ENCODE assay signal across 18 cellular contexts in the genomic region with DNA sequence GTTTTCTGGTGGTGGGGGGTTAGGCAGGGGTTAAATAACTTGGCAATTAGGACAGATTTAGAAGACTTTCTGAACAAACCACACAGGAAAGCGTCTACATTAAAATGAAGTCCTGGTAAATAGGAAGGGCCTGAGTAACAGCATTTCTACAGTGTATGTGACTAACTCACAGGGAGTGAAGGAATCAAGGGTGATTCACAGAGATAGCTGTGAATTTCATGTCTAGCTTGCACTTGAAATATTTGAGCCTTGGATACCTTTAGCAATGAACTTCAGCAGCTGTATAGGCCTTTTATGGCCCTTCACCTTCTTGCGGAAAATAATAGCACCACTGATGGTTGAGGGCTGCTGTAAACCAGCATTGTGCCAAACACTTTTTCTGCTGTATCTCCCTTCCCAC. TPM values are rescaled to one million over a fixed set of nuclear protein-coding genes. Genes with fewer than 3 reads are reported as not detected.
DNase-seq lines count a peak whose midpoint lies in the region; ATAC-seq and TF ChIP-seq lines count a peak whose summit lies in the region.
"Had no signal": no experiment of that assay in that cellular context is flagged by ENCODE, and none has a peak within 500 bp of the region (broad histone marks: within the 10 kb centered on the region; RNA-seq: fewer than 3 reads in every experiment).

No MANE protein-coding gene starts in this region.

- 90 to 100% methylated on average over 2 of the region's 2 CpGs for WGBS in endodermal cell (ENCODE audit: insufficient coverage in 1 of 2, insufficient read length in 1 of 2), 2 experiments

- H3K4me3 ChIP-seq in SJSA1 (no peak overlapping the region), fibroblast of the aortic adventitia (ENCODE audit: low read depth, low read length) (no peak overlapping the region), skeletal muscle tissue (ENCODE audit: low read length in 3 of 3) (no peak overlapping the region), endodermal cell (ENCODE audit: low read length) (no peak overlapping the region)
- H3K4me3 ChIP-seq: heart right ventricle had no signal

- peaks cover 9% of the 10 kb centered on the region for H3K36me3 Mint-ChIP-seq in activated naive CD8-positive, alpha-beta T cell
- H3K36me3 Mint-ChIP-seq in activated naive CD8-positive, alpha-beta T cell treated with anti-CD3 and anti-CD28 coated beads, Interleukin-2, amount 50 U/mL, for 24 hours (ENCODE audit: low read depth), result peaks cover 32% of the 10 kb centered on the region
- H3K36me3 Mint-ChIP-seq in endodermal cell (ENCODE audit: low read depth), result peaks cover 29% of the 10 kb centered on the region

- peaks cover 2% of the 10 kb centered on the region for H3K4me1 Mint-ChIP-seq in activated naive CD8-positive, alpha-beta T cell (ENCODE audit: low read depth)
- H3K4me1 Mint-ChIP-seq in activated naive CD8-positive, alpha-beta T cell treated with anti-CD3 and anti-CD28 coated beads, Interleukin-2, amount 50 U/mL, for 24 hours, result peaks cover 1% of the 10 kb centered on the region
- H3K4me1 Mint-ChIP-seq in endodermal cell, result peaks cover 5% of the 10 kb centered on the region
- H3K4me1 Mint-ChIP-seq: neural crest cell had no signal

- H3K36me3 ChIP-seq in SJSA1, result peaks cover 54% of the 10 kb centered on the region
- H3K36me3 ChIP-seq in skeletal muscle tissue (ENCODE audit: control insufficient read depth in 3 of 3, insufficient read depth in 3 of 3, low read length in 3 of 3), result peaks cover 24 to 28% (median 26%) of the 10 kb centered on the region in 3 donors
- peaks cover 41% of the 10 kb centered on the region for H3K36me3 ChIP-seq in endodermal cell (ENCODE audit: control insufficient read depth, insufficient read depth, low read length)

- H3K27me3 ChIP-seq in SJSA1 (replicated peaks) (no peaks in the 10 kb centered on the region), skeletal muscle tissue (ENCODE audit: control insufficient read depth in 3 of 3, insufficient read depth in 3 of 3, low read length in 3 of 3) (no peaks in the 10 kb centered on the region), endodermal cell (ENCODE audit: control insufficient read depth, insufficient read depth, low read length, poor library complexity, severe bottlenecking) (no peaks in the 10 kb centered on the region)
- H3K27me3 ChIP-seq: heart right ventricle had no signal

- H3K27me3 Mint-ChIP-seq in activated naive CD8-positive, alpha-beta T cell, result no peaks in the 10 kb centered on the region
- no peaks in the 10 kb centered on the region for H3K27me3 Mint-ChIP-seq in activated naive CD8-positive, alpha-beta T cell treated with anti-CD3 and anti-CD28 coated beads, Interleukin-2, amount 50 U/mL, for 24 hours
- no peaks in the 10 kb centered on the region for H3K27me3 Mint-ChIP-seq in endodermal cell (ENCODE audit: insufficient read depth)
- H3K27me3 Mint-ChIP-seq: type B pancreatic cell had no signal

- H3K4me3 Mint-ChIP-seq in activated naive CD8-positive, alpha-beta T cell, result no peak overlapping the region
- H3K4me3 Mint-ChIP-seq in activated naive CD8-positive, alpha-beta T cell treated with anti-CD3 and anti-CD28 coated beads, Interleukin-2, amount 50 U/mL, for 24 hours, result no peak overlapping the region
- H3K4me3 Mint-ChIP-seq in endodermal cell, result no peak overlapping the region
- H3K4me3 Mint-ChIP-seq: neural crest cell, type B pancreatic cell had no signal

- H3K9ac ChIP-seq in skeletal muscle tissue (ENCODE audit: low read depth in 1 of 3, low read length in 3 of 3) (peak overlapping the region in 1 of 3 donors; percentile 9), endodermal cell (ENCODE audit: extremely low read depth, low read length, poor library complexity, severe bottlenecking) (no peak overlapping the region)
- H3K9ac ChIP-seq: KMS-11 had no signal

- DNase-seq in activated naive CD8-positive, alpha-beta T cell treated with anti-CD3 and anti-CD28 coated beads, Interleukin-2, amount 50 U/mL, for 24 hours, result no peak
- DNase-seq in SJSA1 (ENCODE audit: low read depth in 1 of 2, low spot score in 2 of 2), result no peak
- DNase-seq in fibroblast of the aortic adventitia (ENCODE audit: low read depth), result peak; percentile 58
- no peak for DNase-seq in central memory CD4-positive, alpha-beta T cell
- DNase-seq in amniotic stem cell (lab: John Stamatoyannopoulos, UW), result no peak
- no peak for DNase-seq in endodermal cell
- DNase-seq: aorta; heart right ventricle; NCI-H187; SHP77; stimulated activated CD8-positive, alpha-beta memory T cell treated with anti-CD3 and anti-CD28 coated beads, Interleukin-4, amount 100 ng/mL, for 48 hours; WERI-Rb-1 had no signal

- no peaks in the 10 kb centered on the region for H3K9me3 ChIP-seq in SJSA1 (replicated peaks)
- no peaks in the 10 kb centered on the region for H3K9me3 ChIP-seq in skeletal muscle tissue (ENCODE audit: control insufficient read depth in 3 of 3, low read length in 3 of 3)
- H3K9me3 ChIP-seq in endodermal cell (ENCODE audit: control insufficient read depth, low read length), result no peaks in the 10 kb centered on the region
- H3K9me3 ChIP-seq: heart right ventricle had no signal

- TF ChIP-seq CTCF in fibroblast of the aortic adventitia (IDR thresholded peaks at IDR 0.05; ENCODE audit: insufficient read depth, low read length), result no peak
- TF ChIP-seq CTCF in endodermal cell (conservative IDR thresholded peaks at IDR 0.05), result no peak

- 0 out of 2 replicates have a peak, but pooled peaks cover 3% of the 10 kb centered on the region for H3K4me1 ChIP-seq in SJSA1 (replicated peaks)
- peaks cover 0 to 6% (median 0%) of the 10 kb centered on the region in 3 donors for H3K4me1 ChIP-seq in skeletal muscle tissue (ENCODE audit: control insufficient read depth in 3 of 3, insufficient read depth in 3 of 3, low read length in 3 of 3)
- no peaks in the 10 kb centered on the region for H3K4me1 ChIP-seq in endodermal cell (ENCODE audit: control insufficient read depth, insufficient read depth, low read length)

- 0 out of 2 replicates have a peak overlapping the region, but pooled peaks have one; percentile 12 for H3K27ac ChIP-seq in SJSA1
- H3K27ac ChIP-seq in skeletal muscle tissue (ENCODE audit: low read depth, low read length), result peak overlapping the region; percentile 36
- no peak overlapping the region for H3K27ac ChIP-seq in endodermal cell (ENCODE audit: low read depth, low read length)
- H3K27ac ChIP-seq: heart right ventricle, KMS-11, WERI-Rb-1 had no signal

- no peaks in the 10 kb centered on the region for H3K9me3 Mint-ChIP-seq in activated naive CD8-positive, alpha-beta T cell (ENCODE audit: low read depth)
- no peaks in the 10 kb centered on the region for H3K9me3 Mint-ChIP-seq in activated naive CD8-positive, alpha-beta T cell treated with anti-CD3 and anti-CD28 coated beads, Interleukin-2, amount 50 U/mL, for 24 hours
- no peaks in the 10 kb centered on the region for H3K9me3 Mint-ChIP-seq in endodermal cell
- H3K9me3 Mint-ChIP-seq: neural crest cell, type B pancreatic cell had no signal

- no peak for ATAC-seq in activated naive CD8-positive, alpha-beta T cell treated with anti-CD3 and anti-CD28 coated beads, Interleukin-2, amount 50 U/mL, for 24 hours
- ATAC-seq: heart right ventricle had no signal

- peak overlapping the region; percentile 56 for H3K27ac Mint-ChIP-seq in activated naive CD8-positive, alpha-beta T cell
- no peak overlapping the region for H3K27ac Mint-ChIP-seq in activated naive CD8-positive, alpha-beta T cell treated with anti-CD3 and anti-CD28 coated beads, Interleukin-2, amount 50 U/mL, for 24 hours
- no peak overlapping the region for H3K27ac Mint-ChIP-seq in endodermal cell
- H3K27ac Mint-ChIP-seq: type B pancreatic cell had no signal

RNA-seq across cellular contexts. Expression of gene LDHA, which starts 26.1 kb away (rescaled TPM):
- 758 and 913 TPM in 2 replicates for total RNA-seq in SJSA1 (2014; rRNA removed; shearing (Covaris generic))
- total RNA-seq in fibroblast of the aortic adventitia (ENCODE audit: low replicate concordance), result 404 and 1,021 TPM in 2 replicates
- total RNA-seq in skeletal muscle tissue, result 390 TPM
- 100 to 1,000 TPM; 256 to 308 TPM for total RNA-seq in endodermal cell
- polyA plus RNA-seq in endodermal cell (2013, experiment 1 of 2), result 630 TPM
- 620 TPM for polyA plus RNA-seq in endodermal cell (2013, experiment 2 of 2)

RNA-seq across cellular contexts. Expression of gene LDHC, which starts 43.9 kb away (rescaled TPM):
- total RNA-seq in SJSA1 (2014; rRNA removed; shearing (Covaris generic)), result 0.08 TPM in 1 of 2 replicates, not detected in the other
- total RNA-seq in fibroblast of the aortic adventitia (ENCODE audit: low replicate concordance) (0.33 TPM in 1 of 2 replicates, not detected in the other), skeletal muscle tissue (not detected), endodermal cell (under 1 TPM; 0.58 to 0.62 TPM)
- not detected for polyA plus RNA-seq in endodermal cell (2013, experiment 1 of 2)
- polyA plus RNA-seq in endodermal cell (2013, experiment 2 of 2), result not detected
- total RNA-seq: Daoy had no signal

RNA-seq across cellular contexts. Expression of gene GTF2H1, which starts 45.9 kb away (rescaled TPM):
- total RNA-seq in SJSA1 (2014; rRNA removed; shearing (Covaris generic)), result 93.8 and 121 TPM in 2 replicates
- total RNA-seq in fibroblast of the aortic adventitia (ENCODE audit: low replicate concordance) (71.5 and 95.4 TPM in 2 replicates), skeletal muscle tissue (45.9 TPM), endodermal cell (10 to 100 TPM; 25.7 to 31.5 TPM)
- 28.0 TPM for polyA plus RNA-seq in endodermal cell (2013, experiment 1 of 2)
- polyA plus RNA-seq in endodermal cell (2013, experiment 2 of 2), result 26.9 TPM

RNA-seq across cellular contexts. Expression of gene HPS5, which starts 46.3 kb away (rescaled TPM):
- 58.2 and 67.5 TPM in 2 replicates for total RNA-seq in SJSA1 (2014; rRNA removed; shearing (Covaris generic))
- total RNA-seq in fibroblast of the aortic adventitia (ENCODE audit: low replicate concordance) (32.3 and 43.3 TPM in 2 replicates), skeletal muscle tissue (64.7 TPM), endodermal cell (10 to 100 TPM; 21.4 TPM)
- 12.7 TPM for polyA plus RNA-seq in endodermal cell (2013, experiment 1 of 2)
- 12.9 TPM for polyA plus RNA-seq in endodermal cell (2013, experiment 2 of 2)
